1 cellular context compared by ENCODE assay signal in the genomic region with DNA sequence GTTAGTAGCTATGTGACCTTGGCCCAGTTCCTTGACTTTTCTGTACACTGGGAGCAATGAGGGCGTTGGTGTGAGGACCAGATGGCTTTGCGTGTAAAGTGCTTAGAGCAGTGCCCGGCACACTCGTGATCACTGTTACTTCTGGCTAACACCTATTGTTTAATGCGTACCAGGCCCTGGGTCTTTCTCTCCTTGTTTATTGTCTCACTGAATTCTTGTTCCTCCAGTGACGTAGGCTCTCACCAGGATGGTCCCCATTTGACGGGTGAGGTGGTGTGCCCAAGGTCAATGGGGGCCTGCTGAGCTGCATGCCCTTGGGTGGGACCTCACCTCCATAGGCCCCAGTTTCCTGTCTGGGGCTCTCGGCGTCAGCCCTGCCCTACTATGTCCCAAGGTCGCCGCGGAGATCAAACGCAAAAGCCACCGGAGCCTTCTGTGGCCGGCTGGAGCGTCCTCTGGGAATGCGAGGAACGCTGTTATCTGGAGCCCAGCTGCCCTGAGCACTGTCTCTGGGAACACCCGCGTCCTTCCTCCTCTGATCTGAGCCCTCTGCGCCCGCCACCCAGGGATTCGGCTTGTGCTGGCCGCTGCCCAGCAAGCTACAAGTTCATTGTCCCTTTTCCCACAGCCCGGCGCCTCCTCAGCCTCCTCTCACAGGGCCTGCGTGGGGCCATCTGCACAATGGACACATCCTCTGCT.
A peak's percentile ranks its signal among the peaks of the same experiment; 100 is the strongest.
TF ChIP-seq lines count a peak whose summit lies in the region.

No MANE protein-coding gene starts in this region.

TF ChIP-seq in HepG2, 621 proteins besides CTCF, POLR2A, EP300 and RAD21 (continued from another document and continues in another):
- TF ChIP-seq, protein P1, sequence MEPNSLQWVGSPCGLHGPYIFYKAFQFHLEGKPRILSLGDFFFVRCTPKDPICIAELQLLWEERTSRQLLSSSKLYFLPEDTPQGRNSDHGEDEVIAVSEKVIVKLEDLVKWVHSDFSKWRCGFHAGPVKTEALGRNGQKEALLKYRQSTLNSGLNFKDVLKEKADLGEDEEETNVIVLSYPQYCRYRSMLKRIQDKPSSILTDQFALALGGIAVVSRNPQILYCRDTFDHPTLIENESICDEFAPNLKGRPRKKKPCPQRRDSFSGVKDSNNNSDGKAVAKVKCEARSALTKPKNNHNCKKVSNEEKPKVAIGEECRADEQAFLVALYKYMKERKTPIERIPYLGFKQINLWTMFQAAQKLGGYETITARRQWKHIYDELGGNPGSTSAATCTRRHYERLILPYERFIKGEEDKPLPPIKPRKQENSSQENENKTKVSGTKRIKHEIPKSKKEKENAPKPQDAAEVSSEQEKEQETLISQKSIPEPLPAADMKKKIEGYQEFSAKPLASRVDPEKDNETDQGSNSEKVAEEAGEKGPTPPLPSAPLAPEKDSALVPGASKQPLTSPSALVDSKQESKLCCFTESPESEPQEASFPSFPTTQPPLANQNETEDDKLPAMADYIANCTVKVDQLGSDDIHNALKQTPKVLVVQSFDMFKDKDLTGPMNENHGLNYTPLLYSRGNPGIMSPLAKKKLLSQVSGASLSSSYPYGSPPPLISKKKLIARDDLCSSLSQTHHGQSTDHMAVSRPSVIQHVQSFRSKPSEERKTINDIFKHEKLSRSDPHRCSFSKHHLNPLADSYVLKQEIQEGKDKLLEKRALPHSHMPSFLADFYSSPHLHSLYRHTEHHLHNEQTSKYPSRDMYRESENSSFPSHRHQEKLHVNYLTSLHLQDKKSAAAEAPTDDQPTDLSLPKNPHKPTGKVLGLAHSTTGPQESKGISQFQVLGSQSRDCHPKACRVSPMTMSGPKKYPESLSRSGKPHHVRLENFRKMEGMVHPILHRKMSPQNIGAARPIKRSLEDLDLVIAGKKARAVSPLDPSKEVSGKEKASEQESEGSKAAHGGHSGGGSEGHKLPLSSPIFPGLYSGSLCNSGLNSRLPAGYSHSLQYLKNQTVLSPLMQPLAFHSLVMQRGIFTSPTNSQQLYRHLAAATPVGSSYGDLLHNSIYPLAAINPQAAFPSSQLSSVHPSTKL (CRISPR knock-in tag; IDR thresholded peaks at IDR 0.05), result peak; percentile 76
- TF ChIP-seq YEATS4 (CRISPR knock-in tag; IDR thresholded peaks at IDR 0.05; ENCODE audit: borderline replicate concordance) (peak; percentile 40; the same call in 1 of the 2 replicates), MYC (CRISPR knock-in tag; IDR thresholded peaks at IDR 0.05; ENCODE audit: borderline replicate concordance) (peak; percentile 16; the same call in 1 of the 2 replicates), ZNF513 (CRISPR knock-in tag; conservative IDR thresholded peaks at IDR 0.05) (no peak), PAX8 (CRISPR knock-in tag; IDR thresholded peaks at IDR 0.05; ENCODE audit: borderline replicate concordance) (no peak), GABPB1 (CRISPR knock-in tag; IDR thresholded peaks at IDR 0.05) (peak; percentile 62), NR2F6 (IDR thresholded peaks at IDR 0.05) (no peak; the same call in 1 of the 2 replicates), NR2F6 (CRISPR knock-in tag; IDR thresholded peaks at IDR 0.05) (peak; percentile 61; the same call in 1 of the 2 replicates), MYNN (CRISPR knock-in tag; IDR thresholded peaks at IDR 0.05; ENCODE audit: low read depth) (0 out of 2 replicates have a peak, but pooled peaks have one; percentile 58), FOXP1 (IDR thresholded peaks at IDR 0.05) (no peak), FOXP1 (CRISPR knock-in tag; IDR thresholded peaks at IDR 0.05) (0 out of 2 replicates have a peak, but pooled peaks have one; percentile 27), ZNF639 (CRISPR knock-in tag; conservative IDR thresholded peaks at IDR 0.05) (no peak), FOXA1 (IDR thresholded peaks at IDR 0.05) (no peak), FOXA1 (CRISPR knock-in tag; IDR thresholded peaks at IDR 0.05) (peak; percentile 50), HMG20A (CRISPR knock-in tag; IDR thresholded peaks at IDR 0.05; ENCODE audit: borderline replicate concordance) (peak; percentile 61; the same call in 1 of the 2 replicates), SP5 (CRISPR knock-in tag; IDR thresholded peaks at IDR 0.05; ENCODE audit: borderline replicate concordance, low read depth) (0 out of 2 replicates have a peak, but pooled peaks have one; percentile 22), DPF2 (CRISPR knock-in tag; IDR thresholded peaks at IDR 0.05; ENCODE audit: borderline replicate concordance, low read depth) (peak; percentile 72; the same call in 1 of the 2 replicates), ZZZ3 (CRISPR knock-in tag; IDR thresholded peaks at IDR 0.05; ENCODE audit: borderline replicate concordance) (no peak), ZNF501 (CRISPR knock-in tag; IDR thresholded peaks at IDR 0.05) (0 out of 2 replicates have a peak, but pooled peaks have one; percentile 39), ZNF691 (CRISPR knock-in tag; IDR thresholded peaks at IDR 0.05; ENCODE audit: borderline replicate concordance, low read depth) (peak; percentile 95), ZNF263 (CRISPR knock-in tag; IDR thresholded peaks at IDR 0.05) (peak; percentile 98), RARA (CRISPR knock-in tag; IDR thresholded peaks at IDR 0.05) (peak; percentile 83), ZNF567 (CRISPR knock-in tag; IDR thresholded peaks at IDR 0.05; ENCODE audit: borderline replicate concordance) (no peak), ZBTB37 (CRISPR knock-in tag; IDR thresholded peaks at IDR 0.05) (0 out of 2 replicates have a peak, but pooled peaks have one; percentile 48), ZNF782 (CRISPR knock-in tag; IDR thresholded peaks at IDR 0.05; ENCODE audit: borderline replicate concordance) (no peak), HNF4A (CRISPR knock-in tag; IDR thresholded peaks at IDR 0.05) (0 out of 2 replicates have a peak, but pooled peaks have one; percentile 17), HNRNPLL (IDR thresholded peaks at IDR 0.05; ENCODE audit: low read depth, low read length, poor library complexity, severe bottlenecking) (peak; percentile 61), ZNF629 (CRISPR knock-in tag; conservative IDR thresholded peaks at IDR 0.05) (peak; percentile 42; the same call in 1 of the 2 replicates), PHF21A (CRISPR knock-in tag; IDR thresholded peaks at IDR 0.05) (peak; percentile 46), CBFB (CRISPR knock-in tag; IDR thresholded peaks at IDR 0.05) (0 out of 2 replicates have a peak, but pooled peaks have one; percentile 35), TBX3 (IDR thresholded peaks at IDR 0.05; ENCODE audit: borderline replicate concordance) (peak; percentile 24; the same call in 1 of the 2 replicates), FOSL2 (CRISPR knock-in tag; IDR thresholded peaks at IDR 0.05) (peak; percentile 43), TFDP2 (CRISPR knock-in tag; IDR thresholded peaks at IDR 0.05) (no peak), PATZ1 (CRISPR knock-in tag; IDR thresholded peaks at IDR 0.05) (peak; percentile 54; the same call in 1 of the 2 replicates), SMAD3 (CRISPR knock-in tag; IDR thresholded peaks at IDR 0.05) (0 out of 2 replicates have a peak, but pooled peaks have one; percentile 29), MXD4 (CRISPR knock-in tag; IDR thresholded peaks at IDR 0.05) (no peak)
- TF ChIP-seq, protein P2, sequence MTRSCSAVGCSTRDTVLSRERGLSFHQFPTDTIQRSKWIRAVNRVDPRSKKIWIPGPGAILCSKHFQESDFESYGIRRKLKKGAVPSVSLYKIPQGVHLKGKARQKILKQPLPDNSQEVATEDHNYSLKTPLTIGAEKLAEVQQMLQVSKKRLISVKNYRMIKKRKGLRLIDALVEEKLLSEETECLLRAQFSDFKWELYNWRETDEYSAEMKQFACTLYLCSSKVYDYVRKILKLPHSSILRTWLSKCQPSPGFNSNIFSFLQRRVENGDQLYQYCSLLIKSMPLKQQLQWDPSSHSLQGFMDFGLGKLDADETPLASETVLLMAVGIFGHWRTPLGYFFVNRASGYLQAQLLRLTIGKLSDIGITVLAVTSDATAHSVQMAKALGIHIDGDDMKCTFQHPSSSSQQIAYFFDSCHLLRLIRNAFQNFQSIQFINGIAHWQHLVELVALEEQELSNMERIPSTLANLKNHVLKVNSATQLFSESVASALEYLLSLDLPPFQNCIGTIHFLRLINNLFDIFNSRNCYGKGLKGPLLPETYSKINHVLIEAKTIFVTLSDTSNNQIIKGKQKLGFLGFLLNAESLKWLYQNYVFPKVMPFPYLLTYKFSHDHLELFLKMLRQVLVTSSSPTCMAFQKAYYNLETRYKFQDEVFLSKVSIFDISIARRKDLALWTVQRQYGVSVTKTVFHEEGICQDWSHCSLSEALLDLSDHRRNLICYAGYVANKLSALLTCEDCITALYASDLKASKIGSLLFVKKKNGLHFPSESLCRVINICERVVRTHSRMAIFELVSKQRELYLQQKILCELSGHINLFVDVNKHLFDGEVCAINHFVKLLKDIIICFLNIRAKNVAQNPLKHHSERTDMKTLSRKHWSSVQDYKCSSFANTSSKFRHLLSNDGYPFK (CRISPR knock-in tag; IDR thresholded peaks at IDR 0.05; ENCODE audit: borderline replicate concordance), result peak; percentile 48; the same call in 1 of the 2 replicates
- TF ChIP-seq, protein P3, sequence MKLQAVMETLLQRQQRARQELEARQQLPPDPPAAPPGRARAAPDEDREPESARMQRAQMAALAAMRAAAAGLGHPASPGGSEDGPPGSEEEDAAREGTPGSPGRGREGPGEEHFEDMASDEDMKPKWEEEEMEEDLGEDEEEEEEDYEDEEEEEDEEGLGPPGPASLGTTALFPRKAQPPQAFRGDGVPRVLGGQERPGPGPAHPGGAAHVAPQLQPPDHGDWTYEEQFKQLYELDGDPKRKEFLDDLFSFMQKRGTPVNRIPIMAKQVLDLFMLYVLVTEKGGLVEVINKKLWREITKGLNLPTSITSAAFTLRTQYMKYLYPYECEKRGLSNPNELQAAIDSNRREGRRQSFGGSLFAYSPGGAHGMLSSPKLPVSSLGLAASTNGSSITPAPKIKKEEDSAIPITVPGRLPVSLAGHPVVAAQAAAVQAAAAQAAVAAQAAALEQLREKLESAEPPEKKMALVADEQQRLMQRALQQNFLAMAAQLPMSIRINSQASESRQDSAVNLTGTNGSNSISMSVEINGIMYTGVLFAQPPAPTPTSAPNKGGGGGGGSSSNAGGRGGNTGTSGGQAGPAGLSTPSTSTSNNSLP (IDR thresholded peaks at IDR 0.05; ENCODE audit: low read depth, low read length), result no peak
